15 cellular contexts compared by ENCODE assay signal in genomic region chr7:150429699-150430098, GRCh38. TPM values are rescaled to one million over a fixed set of nuclear protein-coding genes. Genes with fewer than 3 reads are reported as not detected.
"Had no signal": no experiment of that assay in that cellular context is flagged by ENCODE, and none has a peak within 500 bp of the region (broad histone marks: within the 10 kb centered on the region; RNA-seq: fewer than 3 reads in every experiment).

No MANE protein-coding gene starts in this region.

- H3K4me1 Mint-ChIP-seq: mesothelial cell of epicardium had no signal

- H3K27me3 Mint-ChIP-seq: activated CD4-positive, alpha-beta T cell treated with anti-CD3 and anti-CD28 coated beads, Interleukin-2, amount 10 ng/mL, durations not matched to agents 7 days and 5 days had no signal

- H3K36me3 Mint-ChIP-seq: mesothelial cell of epicardium had no signal

- DNase-seq: activated CD4-positive, alpha-beta T cell treated with anti-CD3 and anti-CD28 coated beads, Interleukin-2, amount 10 ng/mL, durations not matched to agents 7 days and 5 days; activated CD8-positive, alpha-beta T cell treated with anti-CD3 and anti-CD28 coated beads, Interleukin-2, amount 10 ng/mL, durations not matched to agents 7 days and 5 days; activated gamma-delta T cell; aorta; brain microvascular endothelial cell; colonic mucosa; stimulated activated CD4-positive, alpha-beta T cell treated with anti-CD3 and anti-CD28 coated beads, Interleukin-15, amount 100 ng/mL, for 24 hours; stimulated activated CD4-positive, alpha-beta T cell treated with anti-CD3 and anti-CD28 coated beads, Interleukin-2, amount 100 ng/mL, for 48 hours had no signal

- H3K9me3 Mint-ChIP-seq: activated CD4-positive, alpha-beta T cell treated with anti-CD3 and anti-CD28 coated beads, Interleukin-2, amount 10 ng/mL, durations not matched to agents 7 days and 5 days; central memory CD8-positive, alpha-beta T cell; mesothelial cell of epicardium; T-helper 1 cell treated with Interleukin-12 subunit alpha and Interleukin-12 subunit beta and Interleukin-4 antibody, amounts not matched to agents 30 μg/mL and 1 μg/mL, for 36 hours had no signal

- H3K36me3 ChIP-seq: brain microvascular endothelial cell, colonic mucosa had no signal

- ATAC-seq: activated CD4-positive, CD25-positive, alpha-beta regulatory T cell treated with anti-CD3 and anti-CD28 coated beads, Interleukin-2, amount 50 U/mL, for 24 hours; activated CD8-positive, alpha-beta T cell treated with anti-CD3 and anti-CD28 coated beads, Interleukin-2, amount 10 ng/mL, durations not matched to agents 7 days and 5 days; left lobe of liver had no signal

- H3K4me3 ChIP-seq: colonic mucosa, lung had no signal

- H3K27me3 ChIP-seq: brain microvascular endothelial cell, colonic mucosa had no signal

- H3K27ac Mint-ChIP-seq: activated CD8-positive, alpha-beta T cell treated with anti-CD3 and anti-CD28 coated beads, Interleukin-2, amount 10 ng/mL, durations not matched to agents 7 days and 5 days; mesothelial cell of epicardium; progenitor cell of endocrine pancreas; T-helper 1 cell treated with Interleukin-12 subunit alpha and Interleukin-12 subunit beta and Interleukin-4 antibody, amounts not matched to agents 30 μg/mL and 1 μg/mL, for 36 hours had no signal

- H3K27ac ChIP-seq: brain microvascular endothelial cell, colonic mucosa had no signal

- H3K4me3 Mint-ChIP-seq: activated CD4-positive, alpha-beta T cell treated with anti-CD3 and anti-CD28 coated beads, Interleukin-2, amount 10 ng/mL, durations not matched to agents 7 days and 5 days; activated CD8-positive, alpha-beta T cell treated with anti-CD3 and anti-CD28 coated beads, Interleukin-2, amount 10 ng/mL, durations not matched to agents 7 days and 5 days; central memory CD8-positive, alpha-beta T cell; mesothelial cell of epicardium; T-helper 1 cell treated with Interleukin-12 subunit alpha and Interleukin-12 subunit beta and Interleukin-4 antibody, amounts not matched to agents 30 μg/mL and 1 μg/mL, for 36 hours had no signal

RNA-seq across cellular contexts. Expression of gene GIMAP8, which starts 20.7 kb away (rescaled TPM):
- total RNA-seq: mesothelial cell of epicardium, progenitor cell of endocrine pancreas had no signal
